Comparison of ENCODE assay signal across 18 cellular contexts in the genomic region with DNA sequence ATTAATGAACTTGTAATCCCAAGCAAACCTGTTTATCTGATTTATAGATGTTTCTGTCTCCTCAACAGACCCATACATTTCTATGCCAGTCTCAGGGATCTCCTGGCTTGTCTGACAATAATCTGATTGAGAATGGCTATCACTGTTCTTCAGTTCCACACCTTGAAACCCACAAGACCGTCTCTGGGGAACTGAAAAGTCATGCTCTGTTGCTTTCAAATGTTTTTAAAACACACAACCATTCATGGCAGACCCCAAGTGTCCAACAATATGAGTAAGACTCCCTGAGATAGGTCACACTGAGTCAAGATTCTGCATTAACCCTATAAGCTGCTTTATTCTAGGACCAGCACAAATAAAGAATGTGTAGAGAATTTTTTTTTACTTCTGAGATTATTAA.
DNase-seq lines count a peak whose midpoint lies in the region; ATAC-seq and TF ChIP-seq lines count a peak whose summit lies in the region.
"Had no signal": no experiment of that assay in that cellular context is flagged by ENCODE, and none has a peak within 500 bp of the region (broad histone marks: within the 10 kb centered on the region; RNA-seq: fewer than 3 reads in every experiment).

No MANE protein-coding gene starts in this region.

- no peaks in the 10 kb centered on the region for H3K4me1 Mint-ChIP-seq in activated T-helper 17 cell treated with anti-CD3 and anti-CD28 coated beads, Interleukin-2, amount 50 U/mL, for 72 hours

- H3K27ac Mint-ChIP-seq in activated T-helper 17 cell treated with anti-CD3 and anti-CD28 coated beads, Interleukin-2, amount 50 U/mL, for 72 hours = no peak overlapping the region
- H3K27ac Mint-ChIP-seq: natural killer cell treated with Interleukin-12 subunit alpha and Interleukin-12 subunit beta and Interleukin-15 and Interleukin-18, amount 100 ng/mL, for 72 hours had no signal

- no peaks in the 10 kb centered on the region for H3K36me3 Mint-ChIP-seq in activated T-helper 17 cell treated with anti-CD3 and anti-CD28 coated beads, Interleukin-2, amount 50 U/mL, for 72 hours (ENCODE audit: low read depth)
- H3K36me3 Mint-ChIP-seq: natural killer cell treated with Interleukin-12 subunit alpha and Interleukin-12 subunit beta and Interleukin-15 and Interleukin-18, amount 100 ng/mL, for 72 hours had no signal

- peak; percentile 77 for ATAC-seq in GM18909 (IDR thresholded peaks at IDR 0.05; ENCODE audit: poor library complexity, unreplicated experiment)
- peak; percentile 84 for ATAC-seq in GM21526 (IDR thresholded peaks at IDR 0.05; ENCODE audit: low FRiP score, unreplicated experiment)
- ATAC-seq in HG03135 (IDR thresholded peaks at IDR 0.05; ENCODE audit: unreplicated experiment) = peak; percentile 86
- ATAC-seq in activated T-helper 17 cell treated with anti-CD3 and anti-CD28 coated beads, Interleukin-2, amount 50 U/mL, for 72 hours (replicated peaks) = no peak
- ATAC-seq: natural killer cell treated with Interleukin-12 subunit alpha and Interleukin-12 subunit beta and Interleukin-15 and Interleukin-18, amount 100 ng/mL, for 72 hours had no signal

- peaks cover 3% of the 10 kb centered on the region for H3K27me3 Mint-ChIP-seq in activated T-helper 17 cell treated with anti-CD3 and anti-CD28 coated beads, Interleukin-2, amount 50 U/mL, for 72 hours
- H3K27me3 Mint-ChIP-seq: natural killer cell treated with Interleukin-12 subunit alpha and Interleukin-12 subunit beta and Interleukin-15 and Interleukin-18, amount 100 ng/mL, for 72 hours had no signal

- H3K4me3 Mint-ChIP-seq in activated T-helper 17 cell treated with anti-CD3 and anti-CD28 coated beads, Interleukin-2, amount 50 U/mL, for 72 hours = no peak overlapping the region
- H3K4me3 Mint-ChIP-seq: natural killer cell treated with Interleukin-12 subunit alpha and Interleukin-12 subunit beta and Interleukin-15 and Interleukin-18, amount 100 ng/mL, for 72 hours had no signal

- CTCF ChIA-PET in GM10248 (lab: Yijun Ruan, JAX) = interaction anchor here (1.3 kb wide), 1 partner anchor 77 kb away, joined by 3 read pairs; no protein-coding TSS in a partner anchor

- DNase-seq in GM10248 (ENCODE audit: extremely low spot score) (peak; percentile 14), epidermal melanocyte (ENCODE audit: insufficient read length, low spot score) (no peak), DMS153 treated with DMSO at 0.1 percent for 48 hours (lab: John Stamatoyannopoulos, UW; ENCODE audit: unreplicated experiment) (no peak)
- no peak for DNase-seq in activated CD4-positive, alpha-beta T cell treated with anti-CD3 and anti-CD28 coated beads, Interleukin-2, amount 50 U/mL, for 48 hours
- DNase-seq: ACHN; activated CD8-positive, alpha-beta memory T cell treated with anti-CD3 and anti-CD28 coated beads, Interleukin-2, amount 50 U/mL, for 48 hours; adrenal gland; esophagus squamous epithelium; hypothalamus; left ventricle myocardium inferior; retina; stimulated activated CD4-positive, alpha-beta T cell treated with anti-CD3 and anti-CD28 coated beads, Interleukin-4, amount 100 ng/mL, for 4 hours; stimulated activated naive CD4-positive, alpha-beta T cell had no signal

- no peak for TF ChIP-seq CTCF in GM10248 (IDR thresholded peaks at IDR 0.05; ENCODE audit: control extremely low read depth, extremely low read depth, low read depth, missing control alignments)

- H3K9me3 Mint-ChIP-seq in activated T-helper 17 cell treated with anti-CD3 and anti-CD28 coated beads, Interleukin-2, amount 50 U/mL, for 72 hours = peaks cover 5% of the 10 kb centered on the region
- H3K9me3 Mint-ChIP-seq: natural killer cell treated with Interleukin-12 subunit alpha and Interleukin-12 subunit beta and Interleukin-15 and Interleukin-18, amount 100 ng/mL, for 72 hours had no signal

- POLR2A ChIA-PET in GM10248 (lab: Yijun Ruan, JAX) = no interaction called here
